1 cellular context compared by ENCODE assay signal in genomic region chr10:34766256-34766580, GRCh38.
TF ChIP-seq lines count a peak whose summit lies in the region.

No MANE protein-coding gene starts in this region.

TF ChIP-seq in SK-N-SH, 30 proteins besides CTCF, POLR2A, EP300 and RAD21 (continued from another document):
- no peak for TF ChIP-seq ELF1 (IDR thresholded peaks at IDR 0.05)
- peak; percentile 68 for TF ChIP-seq TCF12 (IDR thresholded peaks at IDR 0.05)
- TF ChIP-seq PBX3 (IDR thresholded peaks at IDR 0.05): 0 out of 2 replicates have a peak, but pooled peaks have one; percentile 18
- TF ChIP-seq RCOR1 (IDR thresholded peaks at IDR 0.05; ENCODE audit: low read length): peak; percentile 50; the same call in 1 of the 2 replicates
